Comparison of ENCODE assay signal across 21 cellular contexts in the genomic region with DNA sequence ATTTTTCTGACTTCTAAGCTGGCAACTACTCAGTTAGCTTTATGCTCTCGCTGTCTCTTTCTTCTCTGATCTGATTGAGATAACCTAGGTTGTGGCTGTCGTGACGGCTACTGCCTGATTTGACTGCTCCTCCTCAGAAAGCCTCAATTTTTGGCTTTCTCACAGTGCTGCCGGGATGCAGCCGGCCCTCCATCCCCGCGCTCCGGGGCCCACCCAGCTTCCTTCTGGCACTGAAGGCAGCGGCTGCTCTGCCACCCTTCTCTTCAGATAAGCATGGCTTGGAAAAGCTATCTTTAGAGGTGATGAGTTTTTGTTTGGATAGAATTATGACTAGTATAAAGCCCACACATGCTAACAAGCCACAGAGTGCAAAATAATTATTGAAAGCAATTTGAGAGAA.
"Had no signal": no experiment of that assay in that cellular context is flagged by ENCODE, and none has a peak within 500 bp of the region (broad histone marks: within the 10 kb centered on the region; RNA-seq: fewer than 3 reads in every experiment).

No MANE protein-coding gene starts in this region.

- H3K36me3 Mint-ChIP-seq: memory B cell, type B pancreatic cell had no signal

- H3K9me3 ChIP-seq: left ventricle myocardium inferior, lower lobe of right lung, neutrophil, right atrium auricular region, sigmoid colon, suprapubic skin, thyroid gland had no signal

- DNase-seq: dermis blood vessel endothelial cell; effector CD4-positive, alpha-beta T cell; foreskin melanocyte; head of caudate nucleus; kidney; left cardiac atrium; left ventricle myocardium inferior; lower lobe of right lung; midbrain; nephron progenitor cell; sigmoid colon; stimulated activated CD4-positive, alpha-beta T cell treated with anti-CD3 and anti-CD28 coated beads, Interleukin-12 subunit alpha, Interleukin-12 subunit beta, amount 100 ng/mL, for 4 hours; stimulated activated naive CD4-positive, alpha-beta T cell treated with Interleukin-2 at 50 U/mL for 16 hours; thyroid gland had no signal

- H3K36me3 ChIP-seq: left ventricle myocardium inferior, lower lobe of right lung, neutrophil, right atrium auricular region, sigmoid colon, suprapubic skin, thyroid gland had no signal

- H2AFZ ChIP-seq: hepatocyte had no signal

- H3K9me3 Mint-ChIP-seq: memory B cell, nephron progenitor cell, type B pancreatic cell had no signal

- H3K27ac ChIP-seq: hepatocyte, left ventricle myocardium inferior, lower lobe of right lung, neutrophil, right atrium auricular region, sigmoid colon, skin epidermis, suprapubic skin, thyroid gland had no signal

- H3K4me1 Mint-ChIP-seq: memory B cell, nephron progenitor cell had no signal

- H3K27me3 Mint-ChIP-seq: type B pancreatic cell had no signal

- H3K4me2 ChIP-seq: hepatocyte had no signal

- H3K4me1 ChIP-seq: left ventricle myocardium inferior, lower lobe of right lung, right atrium auricular region, sigmoid colon, suprapubic skin, thyroid gland had no signal

- H3K4me3 ChIP-seq: hepatocyte, left ventricle myocardium inferior, lower lobe of right lung, right atrium auricular region, sigmoid colon, skin epidermis, suprapubic skin, thyroid gland had no signal

- H3K27ac Mint-ChIP-seq: memory B cell, nephron progenitor cell, type B pancreatic cell had no signal

- H3K4me3 Mint-ChIP-seq: memory B cell, nephron progenitor cell, type B pancreatic cell had no signal

- H3K27me3 ChIP-seq: hepatocyte, neutrophil, right atrium auricular region, sigmoid colon, suprapubic skin, thyroid gland had no signal
